ENCODE assay signal across 25 cellular contexts in genomic region chr14:40762685-40763084, GRCh38.
"Had no signal": no experiment of that assay in that cellular context is flagged by ENCODE, and none has a peak within 500 bp of the region (broad histone marks: within the 10 kb centered on the region; RNA-seq: fewer than 3 reads in every experiment).

No MANE protein-coding gene starts in this region.

- H3K9ac ChIP-seq: KMS-11 had no signal

- H3K27ac ChIP-seq: HL-60, KMS-11, PC-9, Peyer's patch, SJCRH30 had no signal

- H3K4me1 ChIP-seq: Peyer's patch, SJCRH30 had no signal

- H3K9me3 ChIP-seq: Peyer's patch, SJCRH30 had no signal

- H3K27ac Mint-ChIP-seq: IgD-negative memory B cell had no signal

- H3K36me3 Mint-ChIP-seq: IgD-negative memory B cell had no signal

- H3K4me3 Mint-ChIP-seq: IgD-negative memory B cell had no signal

- H3K4me2 ChIP-seq: KMS-11, PC-9 had no signal

- ATAC-seq: K562, Right ventricle myocardium inferior, SK-N-SH treated with all-trans-retinoic acid at 6 μM for 48 hours had no signal

- H3K36me3 ChIP-seq: Peyer's patch, SJCRH30 had no signal

- H3K27me3 ChIP-seq: Peyer's patch had no signal

- H2AFZ ChIP-seq: PC-9 had no signal

- H3K4me3 ChIP-seq: K562, PC-9, Peyer's patch, SJCRH30 had no signal

- H3K27me3 Mint-ChIP-seq: IgD-negative memory B cell had no signal

- H3K4me1 Mint-ChIP-seq: IgD-negative memory B cell had no signal

- DNase-seq: Kasumi-1, MV-4-11, NCI-H1048, NCI-H1105, NCI-H1417, NCI-H1436 treated with DMSO at 0.1 percent for 48 hours, NCI-H1694, NCI-H1930, NCI-H2081, NCI-H2107, NCI-H2227 treated with DMSO at 0.1 percent for 48 hours, NCI-H510A, NCI-H524 treated with DMSO at 0.1 percent for 48 hours, NCI-H69, NCI-H774, PC-9, Peyer's patch, SHP77 treated with DMSO at 0.1 percent for 48 hours, SJCRH30 had no signal
